In the genomic region with DNA sequence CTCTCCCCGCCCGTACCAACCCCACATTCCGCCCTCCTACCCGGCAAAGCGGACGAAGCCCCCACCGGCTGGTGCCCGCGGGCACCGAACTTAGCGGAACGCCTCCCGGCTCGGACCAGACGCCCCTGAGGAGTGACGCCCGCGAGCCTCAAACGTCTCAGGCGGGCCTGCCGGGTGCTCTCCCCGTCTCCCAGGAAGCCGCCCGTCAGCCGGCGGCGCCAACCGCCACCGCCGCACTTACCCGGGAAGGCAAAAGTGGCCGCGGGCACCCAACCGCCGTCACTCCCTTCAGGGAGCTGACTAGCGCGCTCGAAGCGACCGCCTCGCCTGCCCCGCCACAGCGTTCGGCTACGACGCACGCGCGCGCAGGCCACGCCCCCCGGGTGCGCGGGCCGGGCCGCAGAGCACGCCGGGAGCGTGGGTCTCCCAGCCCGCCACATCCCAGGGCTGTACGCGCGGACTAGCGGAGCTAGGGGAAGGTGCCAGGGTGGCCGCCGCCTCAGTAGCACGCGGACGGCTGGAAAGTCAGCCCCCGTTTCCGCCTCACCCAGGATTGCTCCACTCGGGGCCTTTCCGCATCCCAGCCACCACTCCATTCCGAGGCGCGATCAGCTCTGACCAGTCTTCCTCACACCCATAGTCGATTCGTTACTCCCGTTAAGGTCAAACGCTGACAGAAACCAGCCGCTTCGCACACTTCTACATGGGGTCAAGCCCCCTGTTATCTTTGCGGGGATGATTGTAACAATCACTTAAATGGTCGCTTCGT, we compare ENCODE assay signal across 8 cellular contexts. TPM values are rescaled to one million over a fixed set of nuclear protein-coding genes. Genes with fewer than 3 reads are reported as not detected.
A peak's percentile ranks its signal among the peaks of the same experiment; 100 is the strongest.
DNase-seq lines count a peak whose midpoint lies in the region; TF ChIP-seq lines count a peak whose summit lies in the region.

A gene (minus strand): TSS at position 346 of the 769 bp plus-strand sequence. CDS start 3,760 bp downstream, outside the sequence.

- peak within 1 kb of the TSS; percentile 71 for H3K27ac ChIP-seq in SJCRH30
- H3K27ac ChIP-seq in neural progenitor cell = no peak within 1 kb of the TSS

- peaks cover 10% of the 10 kb centered on the region for H3K36me3 Mint-ChIP-seq in neural progenitor cell

- peaks cover 3% of the 10 kb centered on the region for H3K27me3 Mint-ChIP-seq in neural progenitor cell (ENCODE audit: insufficient read depth, low read depth)

- peak within 1 kb of the TSS; percentile 92 for H3K4me3 Mint-ChIP-seq in neural progenitor cell

- H3K9ac ChIP-seq in ES-I3 (ENCODE audit: low read depth, low read length) (peak within 1 kb of the TSS; percentile 91), neural progenitor cell (peak within 1 kb of the TSS; percentile 11)

- no peaks in the 10 kb centered on the region for H4K20me1 ChIP-seq in neural progenitor cell (ENCODE audit: low read depth)

- peak within 1 kb of the TSS; percentile 78 for H3K27ac Mint-ChIP-seq in neural progenitor cell

- H3K36me3 ChIP-seq in ES-I3 (ENCODE audit: insufficient read depth, low read length) = no peaks in the 10 kb centered on the region
- no peaks in the 10 kb centered on the region for H3K36me3 ChIP-seq in SJCRH30
- no peaks in the 10 kb centered on the region for H3K36me3 ChIP-seq in neural progenitor cell

- peak within 1 kb of the TSS; percentile 42 for H2AFZ ChIP-seq in neural progenitor cell (replicated peaks)

- peak within 1 kb of the TSS; percentile 82 for H3K4me2 ChIP-seq in neural progenitor cell

- peaks cover 3% of the 10 kb centered on the region for H3K9me3 Mint-ChIP-seq in neural progenitor cell

- H3F3A ChIP-seq in neural progenitor cell (ENCODE audit: low read depth) = no peaks in the 10 kb centered on the region

- peak within 1 kb of the TSS; percentile 65 for H3K4me3 ChIP-seq in SJCRH30
- peak within 1 kb of the TSS; percentile 65 to 89 for H3K4me3 ChIP-seq in foreskin fibroblast (ENCODE audit: low read depth in 1 of 2, low read length in 2 of 2)
- peak within 1 kb of the TSS; percentile 50 for H3K4me3 ChIP-seq in neural progenitor cell

- H3K27me3 ChIP-seq in SJCRH30 = no peaks in the 10 kb centered on the region
- H3K27me3 ChIP-seq in neural progenitor cell = peaks cover 9% of the 10 kb centered on the region

- DNase-seq in H4 (ENCODE audit: low spot score) = peak; percentile 45
- DNase-seq in LHCN-M2 (ENCODE audit: low read depth) = peak; percentile 83
- peak; percentile 66 to 72 for DNase-seq in SJCRH30
- DNase-seq in activated gamma-delta T cell treated with anti-CD3 and anti-CD28 coated beads, Interleukin-2, amount 50 U/mL, for 16 hours (ENCODE audit: low read depth) = peak; percentile 77
- DNase-seq in foreskin fibroblast = peak; percentile 86 to 95
- DNase-seq in neural progenitor cell (ENCODE audit: low spot score) = peak; percentile 91
- DNase-seq in stromal cell of bone marrow (ENCODE audit: low read depth) = peak; percentile 64

- no peaks in the 10 kb centered on the region for H3K9me3 ChIP-seq in ES-I3 (ENCODE audit: control insufficient read depth, insufficient read depth, low read length)
- H3K9me3 ChIP-seq in SJCRH30 (replicated peaks) = no peaks in the 10 kb centered on the region; the same call in 1 of the 2 replicates
- H3K9me3 ChIP-seq in neural progenitor cell (ENCODE audit: low read depth) = no peaks in the 10 kb centered on the region

- TF ChIP-seq CTCF in foreskin fibroblast (IDR thresholded peaks at IDR 0.05; ENCODE audit: low read depth, low read length) (no peak), neural progenitor cell (IDR thresholded peaks at IDR 0.05) (no peak)

- H3K79me2 ChIP-seq in neural progenitor cell (ENCODE audit: low read depth) = peaks cover 9% of the 10 kb centered on the region

- H3K4me1 ChIP-seq in ES-I3 (ENCODE audit: insufficient read depth, low read length) (peaks cover 5% of the 10 kb centered on the region), SJCRH30 (peaks cover 14% of the 10 kb centered on the region), neural progenitor cell (peaks cover 3% of the 10 kb centered on the region)

- H3K4me1 Mint-ChIP-seq in neural progenitor cell = peaks cover 15% of the 10 kb centered on the region

RNA-seq across cellular contexts. Expression of the gene that starts here (rescaled TPM):
- 32.0 and 36.1 TPM in 2 replicates for total RNA-seq in H4 (2014; rRNA removed; shearing (Covaris generic))
- total RNA-seq in LHCN-M2 (2014; rRNA removed) = 34.6 and 36.3 TPM in 2 replicates
- 10.7 TPM for polyA plus RNA-seq in LHCN-M2 (2012)
- total RNA-seq in SJCRH30 (2014; rRNA removed; shearing (Covaris generic)) = 18.8 and 20.1 TPM in 2 replicates
- 16.4 and 38.9 TPM in 2 replicates for total RNA-seq in neural progenitor cell (ENCODE audit: low replicate concordance)
